In the genomic region with DNA sequence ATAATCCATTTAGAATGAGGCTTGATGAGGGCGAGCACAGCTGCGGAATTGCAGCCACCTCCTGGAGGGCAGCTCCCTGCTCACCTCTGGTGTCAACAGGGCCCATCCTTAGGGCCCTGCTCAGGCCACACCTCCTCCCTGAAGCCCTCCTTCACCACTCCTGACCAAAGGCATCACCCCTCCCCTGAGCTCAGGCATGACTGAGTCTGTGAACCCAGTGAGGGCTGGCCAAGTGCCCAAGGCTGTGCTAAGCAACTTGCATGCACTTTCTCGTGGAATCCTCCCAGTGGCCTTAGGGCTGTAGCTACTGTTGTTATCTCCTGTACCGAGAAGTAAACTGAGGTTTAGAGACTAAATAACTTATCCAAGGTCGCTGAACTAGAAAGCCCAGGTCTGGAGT, we compare ENCODE assay signal across 22 cellular contexts.
DNase-seq lines count a peak whose midpoint lies in the region; ATAC-seq, FAIRE-seq and TF ChIP-seq lines count a peak whose summit lies in the region.
"Had no signal": no experiment of that assay in that cellular context is flagged by ENCODE, and none has a peak within 500 bp of the region (broad histone marks: within the 10 kb centered on the region; RNA-seq: fewer than 3 reads in every experiment).

No MANE protein-coding gene starts in this region.

- DNase-seq in NCI-H82 (lab: John Stamatoyannopoulos, UW), result peak; percentile 31
- DNase-seq in NCI-H82 treated with DMSO at 0.1 percent for 48 hours (lab: John Stamatoyannopoulos, UW; ENCODE audit: unreplicated experiment), result no peak
- no peak for DNase-seq in K562 (ENCODE audit: extremely low read depth in 1 of 4, low spot score in 3 of 4)
- peak in 1 of 2 donors; percentile 46 for DNase-seq in heart right ventricle
- DNase-seq in testis, result peak; percentile 74
- no peak for DNase-seq in small intestine
- DNase-seq in activated CD8-positive, alpha-beta memory T cell treated with anti-CD3 and anti-CD28 coated beads for 24 hours, result no peak
- no peak for DNase-seq in mammary epithelial cell
- DNase-seq: activated CD4-positive, CD25-positive, alpha-beta regulatory T cell; activated CD8-positive, alpha-beta memory T cell treated with anti-CD3 and anti-CD28 coated beads, Interleukin-2, amount 10 ng/mL, durations not matched to agents 7 days and 5 days; activated naive CD4-positive, alpha-beta T cell treated with anti-CD3 and anti-CD28 coated beads for 36 hours; CD8-positive, alpha-beta memory T cell; effector memory CD8-positive, alpha-beta T cell; KBM-7; naive thymus-derived CD8-positive, alpha-beta T cell; NCI-H446 treated with DMSO at 0.1 percent for 48 hours had no signal

- H3K9ac ChIP-seq in K562 (ENCODE audit: insufficient read depth in 1 of 2, low read depth in 2 of 2, low read length in 2 of 2) (no peak overlapping the region), mammary epithelial cell (ENCODE audit: insufficient read depth, low read length) (no peak overlapping the region)

- WGBS in K562 (ENCODE audit: insufficient coverage, low coverage, missing lambda C conversion rate), result 0% methylated on average over 5 of the region's 5 CpGs
- 72 to 83% methylated on average over 5 of the region's 5 CpGs for WGBS in heart right ventricle, 2 donors
- WGBS in testis, 2 donors, result 66 to 74% methylated on average over 3 to 5 of the region's 5 CpGs
- 13 to 58% (median 32%) methylated on average over 5 of the region's 5 CpGs for WGBS in small intestine, 3 donors
- WGBS in mammary epithelial cell (ENCODE audit: low coverage, missing lambda C conversion rate), result 90% methylated on average over 5 of the region's 5 CpGs

- H3K27me3 ChIP-seq in K562 (ENCODE audit: control insufficient read depth in 2 of 2, insufficient read depth in 2 of 2, low read length in 2 of 2) (peaks cover 3 to 60% of the 10 kb centered on the region in 2 experiments; a peak in 4 of 5 replicates), heart right ventricle (peaks cover 0 to 10% (median 0%) of the 10 kb centered on the region in 7 donors), testis (no peaks in the 10 kb centered on the region), small intestine (ENCODE audit: control insufficient read depth in 2 of 2, insufficient read depth in 2 of 2, low read length in 2 of 2) (no peaks in the 10 kb centered on the region), mammary epithelial cell (ENCODE audit: insufficient read depth, low read length) (no peaks in the 10 kb centered on the region)
- H3K27me3 ChIP-seq: cardiac muscle cell, Peyer's patch, upper lobe of right lung had no signal

- H3K9me3 ChIP-seq in K562 (replicated peaks; ENCODE audit: control insufficient read depth, insufficient read depth, low read depth, low read length) (no peaks in the 10 kb centered on the region), heart right ventricle (no peaks in the 10 kb centered on the region), testis (no peaks in the 10 kb centered on the region), small intestine (ENCODE audit: control insufficient read depth, low read depth) (no peaks in the 10 kb centered on the region), mammary epithelial cell (replicated peaks; ENCODE audit: insufficient read depth, low read length) (no peaks in the 10 kb centered on the region)
- H3K9me3 ChIP-seq: Peyer's patch, upper lobe of right lung had no signal

- intact Hi-C loops in K562 (cut with micrococcal nuclease), result no loop called here
- intact Hi-C loops in heart right ventricle (cut with DNase I), result no loop called here
- intact Hi-C loops in testis (cut with DNase I; ENCODE audit: low total_unique reads), result no loop called here
- intact Hi-C loops in mammary epithelial cell (cut with micrococcal nuclease), result no loop called here

- no TSS peak for BruUV-seq in K562 (replicated peaks; lab: Mats Ljungman, UMichigan)
- BruUV-seq in mammary epithelial cell (replicated peaks; lab: Mats Ljungman, UMichigan), result no TSS peak

- dilution Hi-C loops in mammary epithelial cell (cut with HindIII; ENCODE audit: low sequenced_read_pairs), result no loop called here

- no peaks in the 10 kb centered on the region for H3K79me2 ChIP-seq in K562 (ENCODE audit: control insufficient read depth, insufficient read depth, low read length)
- no peaks in the 10 kb centered on the region for H3K79me2 ChIP-seq in mammary epithelial cell (ENCODE audit: insufficient read depth, low read length)

- no peaks in the 10 kb centered on the region for H3K36me3 ChIP-seq in K562 (ENCODE audit: control insufficient read depth, insufficient read depth, low read length)
- no peaks in the 10 kb centered on the region for H3K36me3 ChIP-seq in heart right ventricle
- H3K36me3 ChIP-seq in testis (ENCODE audit: low read depth, missing control alignments), result no peaks in the 10 kb centered on the region
- H3K36me3 ChIP-seq in small intestine (ENCODE audit: control insufficient read depth in 2 of 2, insufficient read depth in 2 of 2, low read length in 2 of 2), result no peaks in the 10 kb centered on the region
- no peaks in the 10 kb centered on the region for H3K36me3 ChIP-seq in mammary epithelial cell (ENCODE audit: insufficient read depth, low read length)
- H3K36me3 ChIP-seq: cardiac muscle cell, Peyer's patch, upper lobe of right lung had no signal

- H3K4me3 ChIP-seq in K562 (no peak overlapping the region), heart right ventricle (no peak overlapping the region), testis (no peak overlapping the region), small intestine (ENCODE audit: low read depth in 1 of 2, low read length in 2 of 2) (no peak overlapping the region), mammary epithelial cell (replicated peaks in 1 of 3; ENCODE audit: insufficient read depth in 1 of 3, low read depth in 2 of 3, low read length in 3 of 3) (no peak overlapping the region)
- H3K4me3 ChIP-seq: cardiac muscle cell, Peyer's patch, upper lobe of right lung had no signal

- no peak overlapping the region for H2AFZ ChIP-seq in K562 (ENCODE audit: low read depth, low read length)
- H2AFZ ChIP-seq in mammary epithelial cell (ENCODE audit: low read depth, low read length), result no peak overlapping the region

- no peak for TF ChIP-seq CTCF in K562 (IDR thresholded peaks at IDR 0.05 in 2 of 3, conservative IDR thresholded peaks at IDR 0.05 in 1 of 3; ENCODE audit: insufficient read depth in 2 of 3, low read depth in 1 of 3, low read length in 3 of 3)
- TF ChIP-seq CTCF in heart right ventricle (IDR thresholded peaks at IDR 0.05), result no peak
- no peak for TF ChIP-seq CTCF in testis (IDR thresholded peaks at IDR 0.05)
- TF ChIP-seq CTCF in mammary epithelial cell (conservative IDR thresholded peaks at IDR 0.05 in 1 of 2, IDR thresholded peaks at IDR 0.05 in 1 of 2; ENCODE audit: extremely low read depth in 1 of 2, insufficient read depth in 1 of 2, low read depth in 1 of 2, low read length in 2 of 2), result no peak

- in situ Hi-C loops in K562 (cut with MboI), result no loop called here
- in situ Hi-C loops in mammary epithelial cell (cut with MboI; ENCODE audit: low sequenced_read_pairs in 2 of 2), result no loop called here

- H4K20me1 ChIP-seq in K562 (replicated peaks; ENCODE audit: control insufficient read depth, insufficient read depth, low read length) (no peaks in the 10 kb centered on the region; the same call in 1 of the 2 replicates), mammary epithelial cell (ENCODE audit: insufficient read depth, low read length) (no peaks in the 10 kb centered on the region)

- no peak overlapping the region for H3K4me2 ChIP-seq in K562 (ENCODE audit: insufficient read depth, low read length)
- no peak overlapping the region for H3K4me2 ChIP-seq in mammary epithelial cell (ENCODE audit: insufficient read depth, low read depth, low read length)

- no peaks in the 10 kb centered on the region; a peak in 1 of 5 replicates for H3K4me1 ChIP-seq in K562 (replicated peaks in 1 of 2; ENCODE audit: control insufficient read depth in 2 of 2, insufficient read depth in 2 of 2, low read length in 2 of 2)
- H3K4me1 ChIP-seq in heart right ventricle, result peaks cover 0 to 26% (median 4%) of the 10 kb centered on the region in 9 donors
- no peaks in the 10 kb centered on the region for H3K4me1 ChIP-seq in testis
- H3K4me1 ChIP-seq in small intestine (ENCODE audit: control insufficient read depth in 2 of 2, insufficient read depth in 1 of 2, low read depth in 1 of 2, low read length in 1 of 2), result no peaks in the 10 kb centered on the region
- peaks cover 13% of the 10 kb centered on the region for H3K4me1 ChIP-seq in mammary epithelial cell (ENCODE audit: insufficient read depth, low read length)
- H3K4me1 ChIP-seq: Peyer's patch, upper lobe of right lung had no signal

- FAIRE-seq in K562 (lab: Jason Lieb, UNC), result no peak
- no peak for FAIRE-seq in small intestine (lab: Jason Lieb, UNC)

- ATAC-seq in K562 (no peak), heart right ventricle (peak in 5 of 8 donors; percentile 7 to 45 (median 33))
- ATAC-seq: activated CD8-positive, alpha-beta memory T cell treated with anti-CD3 and anti-CD28 coated beads, Interleukin-2, amount 10 ng/mL, durations not matched to agents 7 days and 5 days; effector memory CD8-positive, alpha-beta T cell; left lobe of liver; naive thymus-derived CD8-positive, alpha-beta T cell; stimulated activated effector memory CD8-positive, alpha-beta T cell treated with anti-CD3 and anti-CD28 coated beads, Interleukin-12 subunit alpha, Interleukin-12 subunit beta, amount 100 ng/mL, for 72 hours; upper lobe of right lung had no signal

- no peaks in the 10 kb centered on the region for H3K9me1 ChIP-seq in K562 (ENCODE audit: control insufficient read depth, insufficient read depth, low read length)

- H3K27ac ChIP-seq in K562 (ENCODE audit: extremely low read depth, low read depth, low read length) (no peak overlapping the region), heart right ventricle (no peak overlapping the region), testis (no peak overlapping the region), small intestine (ENCODE audit: low read depth in 1 of 2, low read length in 1 of 2) (no peak overlapping the region), mammary epithelial cell (ENCODE audit: insufficient read depth, low read depth, low read length) (no peak overlapping the region)
- H3K27ac ChIP-seq: 22Rv1, cardiac muscle cell, Peyer's patch, upper lobe of right lung had no signal

- TF ChIP-seq EP300 in K562 (IDR thresholded peaks at IDR 0.05; ENCODE audit: low read length), result no peak

- POLR2A ChIA-PET in K562 (lab: Yijun Ruan, JAX), result interaction anchor here (0.6 kb wide), 1 partner anchor 29 kb away, joined by 3 read pairs; no protein-coding TSS in a partner anchor

- TF ChIP-seq POLR2A in K562 (conservative IDR thresholded peaks at IDR 0.05) (no peak), testis (IDR thresholded peaks at IDR 0.05) (no peak)

- no peak for TF ChIP-seq RAD21 in K562 (CRISPR knock-in tag; conservative IDR thresholded peaks at IDR 0.05 in 1 of 2, IDR thresholded peaks at IDR 0.05 in 1 of 2)

- CTCF ChIA-PET in K562 (lab: Yijun Ruan, JAX; ENCODE audit: low intra/inter-chr PET ratio), result no interaction called here
- CTCF ChIA-PET in mammary epithelial cell (lab: Charles Lee; ENCODE audit: low non-redundant PET), result no interaction called here

TF ChIP-seq in K562, 482 proteins besides CTCF, POLR2A, EP300 and RAD21:
- TF ChIP-seq ZFP36 (IDR thresholded peaks at IDR 0.05; ENCODE audit: low read depth, low read length, partially characterized antibody) (peak; percentile 45), TAF1 (IDR thresholded peaks at IDR 0.05; ENCODE audit: control insufficient read depth, extremely low read depth, insufficient read depth, low read length, severe bottlenecking) (no peak)
TF ChIP-seq in K562: peak in this region for 1.

Comparison
In these comparisons a context has a peak if more than half of its experiments do, and no peak if none do; other contexts are left out.
1. DNase-seq: peak in NCI-H82 (single experiment) and testis (single experiment); none in NCI-H82 treated with DMSO at 0.1 percent for 48 hours (single experiment), K562 (0 of 4), small intestine (single experiment), activated CD8-positive, alpha-beta memory T cell treated with anti-CD3 and anti-CD28 coated beads for 24 hours (single experiment) and mammary epithelial cell (single experiment).